In genomic region chr1:94919241-94920030, GRCh38 we compare ENCODE assay signal across 11 cellular contexts. TPM values are rescaled to one million over a fixed set of nuclear protein-coding genes. Genes with fewer than 3 reads are reported as not detected.
A peak's percentile ranks its signal among the peaks of the same experiment; 100 is the strongest.
DNase-seq lines count a peak whose midpoint lies in the region; ATAC-seq and TF ChIP-seq lines count a peak whose summit lies in the region.
"Had no signal": no experiment of that assay in that cellular context is flagged by ENCODE, and none has a peak within 500 bp of the region (broad histone marks: within the 10 kb centered on the region; RNA-seq: fewer than 3 reads in every experiment).

No MANE protein-coding gene starts in this region.

- DNase-seq in breast epithelium (ENCODE audit: low spot score in 2 of 2) (no peak), MCF 10A (ENCODE audit: unreplicated experiment) (no peak), endodermal cell (no peak), mucosa of descending colon (peak in 1 of 3 donors; percentile 52), vagina (ENCODE audit: extremely low spot score in 2 of 2) (no peak), KBM-7 (no peak)
- DNase-seq in stimulated activated CD4-positive, alpha-beta T cell treated with anti-CD3 and anti-CD28 coated beads, Interleukin-2, amount 100 ng/mL, for 48 hours, result no peak
- DNase-seq: activated effector memory CD4-positive, alpha-beta T cell treated with anti-CD3 and anti-CD28 coated beads, Interleukin-2, amount 50 U/mL, for 16 hours; heart left ventricle; SIG-M5 had no signal

- H3K9me3 Mint-ChIP-seq in MCF 10A (ENCODE audit: unreplicated experiment) (no peaks in the 10 kb centered on the region), endodermal cell (no peaks in the 10 kb centered on the region)

- TF ChIP-seq CTCF in breast epithelium (IDR thresholded peaks at IDR 0.05) (no peak), MCF 10A (IDR thresholded peaks at IDR 0.05; ENCODE audit: unreplicated experiment) (no peak), endodermal cell (conservative IDR thresholded peaks at IDR 0.05) (no peak), mucosa of descending colon (IDR thresholded peaks at IDR 0.05) (no peak), vagina (IDR thresholded peaks at IDR 0.05) (no peak)

- no TSS peak for BruUV-seq in MCF 10A (replicated peaks; lab: Mats Ljungman, UMichigan)

- H3K27ac ChIP-seq in breast epithelium, result peak overlapping the region; percentile 58 to 62
- no peak overlapping the region for H3K27ac ChIP-seq in endodermal cell (ENCODE audit: low read depth, low read length)
- H3K27ac ChIP-seq in vagina, result peak overlapping the region; percentile 44

- H3K9ac ChIP-seq in endodermal cell (ENCODE audit: extremely low read depth, low read length, poor library complexity, severe bottlenecking), result no peak overlapping the region

- H3K36me3 ChIP-seq in breast epithelium (no peaks in the 10 kb centered on the region), endodermal cell (ENCODE audit: control insufficient read depth, insufficient read depth, low read length) (peaks cover 68% of the 10 kb centered on the region), mucosa of descending colon (ENCODE audit: low read depth) (no peaks in the 10 kb centered on the region), vagina (no peaks in the 10 kb centered on the region)

- H3K4me1 ChIP-seq in breast epithelium (peaks cover 12 to 18% of the 10 kb centered on the region in 2 donors), endodermal cell (ENCODE audit: control insufficient read depth, insufficient read depth, low read length) (peaks cover 8% of the 10 kb centered on the region), mucosa of descending colon (ENCODE audit: low read depth) (peaks cover 37% of the 10 kb centered on the region), vagina (peaks cover 97% of the 10 kb centered on the region)

- H3K27ac Mint-ChIP-seq in MCF 10A (ENCODE audit: low read depth, unreplicated experiment) (no peak overlapping the region), endodermal cell (peak overlapping the region; percentile 61)

- no peaks in the 10 kb centered on the region for H3K36me3 Mint-ChIP-seq in MCF 10A (ENCODE audit: insufficient read depth, unreplicated experiment)
- peaks cover 28% of the 10 kb centered on the region for H3K36me3 Mint-ChIP-seq in endodermal cell (ENCODE audit: low read depth)

- in situ Hi-C loops in KBM-7 (cut with MboI; ENCODE audit: low pct_unique_long_range_greater_than_20kb, low sequenced_read_pairs), result no loop called here

- CTCF ChIA-PET in MCF 10A (lab: Yijun Ruan, JAX), result interaction anchor here (1.1 kb wide), 2 partner anchors 10 to 65 kb away, joined by 3 to 8 read pairs; no protein-coding TSS in a partner anchor

- WGBS in endodermal cell (ENCODE audit: insufficient coverage in 1 of 2, insufficient read length in 1 of 2), 2 experiments, result 89 to 94% methylated on average over 2 to 4 of the region's 4 CpGs

- ATAC-seq in mucosa of descending colon (peak; percentile 77), HG02970 (IDR thresholded peaks at IDR 0.05; ENCODE audit: low FRiP score, unreplicated experiment) (no peak)

- H3K27me3 Mint-ChIP-seq in MCF 10A (ENCODE audit: insufficient read depth, unreplicated experiment), result no peaks in the 10 kb centered on the region
- no peaks in the 10 kb centered on the region for H3K27me3 Mint-ChIP-seq in endodermal cell (ENCODE audit: insufficient read depth)

- peaks cover 23% of the 10 kb centered on the region for H3K4me1 Mint-ChIP-seq in MCF 10A (ENCODE audit: insufficient read depth, unreplicated experiment)
- H3K4me1 Mint-ChIP-seq in endodermal cell, result peaks cover 58% of the 10 kb centered on the region

- TF ChIP-seq POLR2A in breast epithelium (IDR thresholded peaks at IDR 0.05), result no peak
- TF ChIP-seq POLR2A in vagina (IDR thresholded peaks at IDR 0.05), result no peak

- H3K9me3 ChIP-seq in breast epithelium (no peaks in the 10 kb centered on the region), endodermal cell (ENCODE audit: control insufficient read depth, low read length) (no peaks in the 10 kb centered on the region), mucosa of descending colon (no peaks in the 10 kb centered on the region), vagina (no peaks in the 10 kb centered on the region)
- H3K9me3 ChIP-seq: heart left ventricle had no signal

- H3K27me3 ChIP-seq in breast epithelium (no peaks in the 10 kb centered on the region), endodermal cell (ENCODE audit: control insufficient read depth, insufficient read depth, low read length, poor library complexity, severe bottlenecking) (no peaks in the 10 kb centered on the region), vagina (no peaks in the 10 kb centered on the region)
- H3K27me3 ChIP-seq: heart left ventricle had no signal

- intact Hi-C loops in breast epithelium (cut with DNase I; ENCODE audit: low total_unique reads) (loop anchor here (10.0 kb wide), 1 partner anchor 55 kb away; no protein-coding TSS in a partner anchor), MCF 10A (cut with micrococcal nuclease) (loop anchor here (10.0 kb wide), 1 partner anchor 55 kb away; no protein-coding TSS in a partner anchor), mucosa of descending colon (cut with DNase I, micrococcal nuclease) (loop anchor here in 1 of 2 donors (10.0 kb wide), 2 partner anchors 65 to 125 kb away; no protein-coding TSS in a partner anchor), vagina (cut with DNase I) (loop anchor here (5.0 kb wide), 1 partner anchor 377 kb away; the partner anchor contains the start of gene F3)

- H3K4me3 ChIP-seq in breast epithelium, result peak overlapping the region in 1 of 3 donors; percentile 47
- H3K4me3 ChIP-seq in endodermal cell (ENCODE audit: low read length), result no peak overlapping the region
- no peak overlapping the region for H3K4me3 ChIP-seq in mucosa of descending colon
- H3K4me3 ChIP-seq in vagina, result no peak overlapping the region

- H3K4me3 Mint-ChIP-seq in MCF 10A (ENCODE audit: unreplicated experiment) (no peak overlapping the region), endodermal cell (no peak overlapping the region)

- POLR2A ChIA-PET in MCF 10A (lab: Yijun Ruan, JAX), result interaction anchor here (0.7 to 1.3 kb wide), 2 partner anchors 55 to 84 kb away, joined by 3 read pairs; no protein-coding TSS in a partner anchor

RNA-seq across cellular contexts. Expression of gene CNN3, which starts 7.5 kb away (rescaled TPM):
- total RNA-seq in breast epithelium (100 to 1,000 TPM; 146 to 330 (median 195) TPM), MCF 10A (2022) (44.5 and 48.2 TPM in 2 replicates), endodermal cell (100 to 1,000 TPM; 275 to 308 TPM), mucosa of descending colon (100 to 1,000 TPM in 2 of 3 donors, 10 to 100 TPM in 1; 61.3 to 165 (median 129) TPM), vagina (250 TPM)
- 390 TPM for polyA plus RNA-seq in endodermal cell (2013, experiment 1 of 2)
- polyA plus RNA-seq in endodermal cell (2013, experiment 2 of 2), result 405 TPM
